ENCODE assay signal across 1 cellular context in genomic region chr5:90408571-90409317, GRCh38.
TF ChIP-seq lines count a peak whose summit lies in the region.

No MANE protein-coding gene starts in this region.

TF ChIP-seq in HEK293, 187 proteins besides CTCF, POLR2A, EP300 and RAD21 (continued from another document):
- TF ChIP-seq PRDM10 (tag by site-specific recombination; IDR thresholded peaks at IDR 0.05) (peak; percentile 77; the same call in 1 of the 2 replicates), ZNF677 (tag by site-specific recombination; IDR thresholded peaks at IDR 0.05) (no peak), ZNF391 (tag by site-specific recombination; IDR thresholded peaks at IDR 0.05; ENCODE audit: borderline replicate concordance, low read depth) (no peak), ZNF76 (tag by site-specific recombination; IDR thresholded peaks at IDR 0.05; ENCODE audit: borderline replicate concordance, low read depth) (0 out of 2 replicates have a peak, but pooled peaks have one; percentile 11), PRDM6 (tag by site-specific recombination; IDR thresholded peaks at IDR 0.05) (peak; percentile 65), ZNF292 (tag by site-specific recombination; IDR thresholded peaks at IDR 0.05; ENCODE audit: borderline replicate concordance, low read depth) (no peak), ZNF366 (tag by site-specific recombination; conservative IDR thresholded peaks at IDR 0.05) (peak; percentile 93), ZNF174 (tag by site-specific recombination; IDR thresholded peaks at IDR 0.05) (no peak), ZNF621 (tag by site-specific recombination; IDR thresholded peaks at IDR 0.05) (no peak), KLF10 (tag by site-specific recombination; IDR thresholded peaks at IDR 0.05) (no peak), ZNF302 (tag by site-specific recombination; IDR thresholded peaks at IDR 0.05; ENCODE audit: low read depth) (no peak), TRIM28 (IDR thresholded peaks at IDR 0.05; ENCODE audit: borderline replicate concordance, low read length) (peak; percentile 50; the same call in 1 of the 2 replicates), IKZF3 (tag by site-specific recombination; IDR thresholded peaks at IDR 0.05) (0 out of 2 replicates have a peak, but pooled peaks have one; percentile 11), ZBTB7A (tag by site-specific recombination; IDR thresholded peaks at IDR 0.05; ENCODE audit: low read depth) (no peak), ZNF654 (tag by site-specific recombination; IDR thresholded peaks at IDR 0.05; ENCODE audit: low read depth) (peak; percentile 8; the same call in 1 of the 2 replicates), ZFP37 (tag by site-specific recombination; IDR thresholded peaks at IDR 0.05) (no peak), ZNF274 (IDR thresholded peaks at IDR 0.05; ENCODE audit: low read length) (no peak), ZNF274 (tag by site-specific recombination; IDR thresholded peaks at IDR 0.05; ENCODE audit: borderline replicate concordance) (no peak), ZNF629 (tag by site-specific recombination; IDR thresholded peaks at IDR 0.05) (no peak), ZNF660 (tag by site-specific recombination; IDR thresholded peaks at IDR 0.05) (no peak; the same call in 1 of the 2 replicates), ZNF600 (tag by site-specific recombination; IDR thresholded peaks at IDR 0.05) (peak; percentile 46)
